ENCODE assay signal across 1 cellular context in the genomic region with DNA sequence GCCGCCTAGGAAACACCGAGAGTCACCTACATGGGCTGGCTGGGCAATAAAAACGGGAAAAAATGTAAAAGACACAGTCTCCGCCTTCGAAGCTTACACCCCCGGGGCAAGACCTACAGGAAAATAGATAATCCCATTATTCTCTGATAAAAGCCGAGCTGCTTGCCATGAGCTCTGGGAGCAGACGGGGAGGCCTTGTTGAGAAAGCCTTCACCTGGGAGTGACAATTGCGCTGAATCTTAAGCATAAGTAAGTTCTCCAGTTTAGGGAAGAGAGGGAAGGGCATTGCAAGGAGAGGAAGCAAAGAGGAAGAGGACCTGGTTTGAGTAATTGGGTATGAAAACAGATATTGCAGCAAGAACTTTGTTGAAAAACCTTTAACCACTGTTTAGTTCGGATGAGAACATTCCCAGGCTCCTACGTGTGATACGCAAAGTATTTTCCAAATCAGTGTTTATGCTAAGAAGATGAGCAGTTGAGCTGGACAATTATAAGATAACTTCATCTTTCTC.
TF ChIP-seq lines count a peak whose summit lies in the region.

No MANE protein-coding gene starts in this region.

TF ChIP-seq in IMR-90, 13 proteins besides CTCF, POLR2A, EP300 and RAD21:
- no peak for TF ChIP-seq MXI1 (IDR thresholded peaks at IDR 0.05; ENCODE audit: borderline replicate concordance, low read depth, low read length)
- TF ChIP-seq FOS (IDR thresholded peaks at IDR 0.05; ENCODE audit: low read depth, low read length), result no peak
- TF ChIP-seq, protein P1, sequence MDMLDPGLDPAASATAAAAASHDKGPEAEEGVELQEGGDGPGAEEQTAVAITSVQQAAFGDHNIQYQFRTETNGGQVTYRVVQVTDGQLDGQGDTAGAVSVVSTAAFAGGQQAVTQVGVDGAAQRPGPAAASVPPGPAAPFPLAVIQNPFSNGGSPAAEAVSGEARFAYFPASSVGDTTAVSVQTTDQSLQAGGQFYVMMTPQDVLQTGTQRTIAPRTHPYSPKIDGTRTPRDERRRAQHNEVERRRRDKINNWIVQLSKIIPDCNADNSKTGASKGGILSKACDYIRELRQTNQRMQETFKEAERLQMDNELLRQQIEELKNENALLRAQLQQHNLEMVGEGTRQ (IDR thresholded peaks at IDR 0.05; ENCODE audit: low read depth, low read length), result no peak
- TF ChIP-seq MAZ (IDR thresholded peaks at IDR 0.05; ENCODE audit: borderline replicate concordance, low read depth, low read length), result no peak
- no peak for TF ChIP-seq BHLHE40 (IDR thresholded peaks at IDR 0.05; ENCODE audit: low read depth, low read length)
- TF ChIP-seq SMC3 (IDR thresholded peaks at IDR 0.05; ENCODE audit: low read depth, low read length), result no peak
- TF ChIP-seq RFX5 (IDR thresholded peaks at IDR 0.05; ENCODE audit: low read depth, low read length), result no peak
- TF ChIP-seq RCOR1 (IDR thresholded peaks at IDR 0.05; ENCODE audit: insufficient replicate concordance, low read length), result no peak
- TF ChIP-seq MAFK (IDR thresholded peaks at IDR 0.05; ENCODE audit: low read depth, low read length), result no peak
- TF ChIP-seq NFE2L2 (IDR thresholded peaks at IDR 0.05; ENCODE audit: low read depth, low read length), result no peak
- no peak for TF ChIP-seq CEBPB (IDR thresholded peaks at IDR 0.05; ENCODE audit: low read depth, low read length)
- TF ChIP-seq, protein P2, sequence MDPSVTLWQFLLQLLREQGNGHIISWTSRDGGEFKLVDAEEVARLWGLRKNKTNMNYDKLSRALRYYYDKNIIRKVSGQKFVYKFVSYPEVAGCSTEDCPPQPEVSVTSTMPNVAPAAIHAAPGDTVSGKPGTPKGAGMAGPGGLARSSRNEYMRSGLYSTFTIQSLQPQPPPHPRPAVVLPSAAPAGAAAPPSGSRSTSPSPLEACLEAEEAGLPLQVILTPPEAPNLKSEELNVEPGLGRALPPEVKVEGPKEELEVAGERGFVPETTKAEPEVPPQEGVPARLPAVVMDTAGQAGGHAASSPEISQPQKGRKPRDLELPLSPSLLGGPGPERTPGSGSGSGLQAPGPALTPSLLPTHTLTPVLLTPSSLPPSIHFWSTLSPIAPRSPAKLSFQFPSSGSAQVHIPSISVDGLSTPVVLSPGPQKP (IDR thresholded peaks at IDR 0.05; ENCODE audit: borderline replicate concordance, low read depth, low read length), result no peak
